Comparison of ENCODE assay signal across 28 cellular contexts in the genomic region with DNA sequence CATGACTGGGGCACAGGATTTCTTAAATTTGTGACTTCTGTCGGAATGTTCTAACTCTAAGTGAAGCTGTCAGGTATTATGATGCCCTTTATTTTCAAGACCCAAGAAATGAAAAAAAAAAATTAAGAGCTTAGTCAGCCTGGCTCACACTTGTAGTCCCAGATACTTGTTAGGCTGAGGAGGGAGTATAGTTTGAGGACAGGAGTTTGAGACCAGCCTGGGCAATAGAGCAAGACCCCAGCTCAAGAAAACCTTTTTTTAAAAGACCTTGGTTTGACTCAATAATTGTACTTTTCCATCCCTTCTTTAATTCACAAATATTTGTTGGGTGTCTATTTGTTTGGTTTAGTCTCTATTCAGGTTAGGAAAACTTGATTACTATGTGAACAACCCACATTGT.
DNase-seq lines count a peak whose midpoint lies in the region; ATAC-seq, FAIRE-seq and TF ChIP-seq lines count a peak whose summit lies in the region.
"Had no signal": no experiment of that assay in that cellular context is flagged by ENCODE, and none has a peak within 500 bp of the region (broad histone marks: within the 10 kb centered on the region; RNA-seq: fewer than 3 reads in every experiment).

No MANE protein-coding gene starts in this region.

- H3K9me1 ChIP-seq in K562 (ENCODE audit: control insufficient read depth, insufficient read depth, low read length): no peaks in the 10 kb centered on the region

- peak overlapping the region; percentile 32; the same call in 1 of the 2 replicates for H3K4me2 ChIP-seq in K562 (ENCODE audit: insufficient read depth, low read length)
- H3K4me2 ChIP-seq: A549; BLaER1; BLaER1 treated with 17β-estradiol and CSF1 and Interleukin-3, amounts not matched to agents 10 nM and 100 nM had no signal

- no peak for TF ChIP-seq EP300 in K562 (IDR thresholded peaks at IDR 0.05; ENCODE audit: low read length)

- no peak overlapping the region for H2AFZ ChIP-seq in K562 (ENCODE audit: low read depth, low read length)

- in situ Hi-C loops in K562 (cut with MboI): loop anchor here (25.0 kb wide), 1 partner anchor 975 kb away; a partner anchor contains a TSS

- CTCF ChIA-PET in K562 (lab: Yijun Ruan, JAX; ENCODE audit: low intra/inter-chr PET ratio): no interaction called here

- intact Hi-C loops in K562 (cut with micrococcal nuclease): no loop called here

- H3K36me3 ChIP-seq in K562 (ENCODE audit: control insufficient read depth, insufficient read depth, low read length): peaks cover 81% of the 10 kb centered on the region
- H3K36me3 ChIP-seq: BE2C; BLaER1; BLaER1 treated with 17β-estradiol and CSF1 and Interleukin-3, amounts not matched to agents 10 nM and 100 nM had no signal

- peaks cover 22% of the 10 kb centered on the region for H4K20me1 ChIP-seq in K562 (replicated peaks; ENCODE audit: control insufficient read depth, insufficient read depth, low read length)
- H4K20me1 ChIP-seq: BLaER1; BLaER1 treated with 17β-estradiol and CSF1 and Interleukin-3, amounts not matched to agents 10 nM and 100 nM had no signal

- H3K9ac ChIP-seq in K562 (ENCODE audit: insufficient read depth in 1 of 2, low read depth in 2 of 2, low read length in 2 of 2): 0 out of 4 replicates have a peak overlapping the region, but pooled peaks of 1 of the 2 experiments have one; percentile 3
- H3K9ac ChIP-seq: BLaER1; BLaER1 treated with 17β-estradiol and CSF1 and Interleukin-3, amounts not matched to agents 10 nM and 100 nM had no signal

- POLR2A ChIA-PET in K562 (lab: Yijun Ruan, JAX): interaction anchor here (1.7 to 8.2 kb wide), 3 partner anchors 7 to 13 kb away, joined by 6 to 94 read pairs (median 67); no protein-coding TSS in a partner anchor

- 89% methylated on average over 1 of the region's 1 CpG for WGBS in K562 (ENCODE audit: insufficient coverage, low coverage, missing lambda C conversion rate)

- H3K4me1 ChIP-seq in K562 (replicated peaks in 1 of 2; ENCODE audit: control insufficient read depth in 2 of 2, insufficient read depth in 2 of 2, low read length in 2 of 2): peaks cover 0 to 8% of the 10 kb centered on the region in 2 experiments; a peak in 2 of 5 replicates
- H3K4me1 ChIP-seq: A549, BE2C, BLaER1, Caco-2 had no signal

- no TSS peak for BruUV-seq in K562 (replicated peaks; lab: Mats Ljungman, UMichigan)

- no peak for FAIRE-seq in K562 (lab: Jason Lieb, UNC)
- FAIRE-seq: A549, D721Med had no signal

- TF ChIP-seq CTCF in K562 (IDR thresholded peaks at IDR 0.05 in 2 of 3, conservative IDR thresholded peaks at IDR 0.05 in 1 of 3; ENCODE audit: insufficient read depth in 2 of 3, low read depth in 1 of 3, low read length in 3 of 3): no peak

- TF ChIP-seq POLR2A in K562 (conservative IDR thresholded peaks at IDR 0.05): no peak

- peak overlapping the region; percentile 4; the same call in 1 of the 2 replicates for H3K4me3 ChIP-seq in K562
- H3K4me3 ChIP-seq: A549; BLaER1; BLaER1 treated with 17β-estradiol and CSF1 and Interleukin-3, amounts not matched to agents 10 nM and 100 nM had no signal

- DNase-seq in K562 (ENCODE audit: extremely low read depth in 1 of 4, low spot score in 3 of 4): no peak
- DNase-seq: 8988T; ACHN; AML-193; BE2C; C1 segment of cervical spinal cord; Caco-2; Calu3; CD4-positive, alpha-beta memory T cell; CD4-positive, alpha-beta T cell; CD4-positive, CD25-positive, alpha-beta regulatory T cell; CD8-positive, alpha-beta memory T cell; CD8-positive, alpha-beta T cell; COR-L47; DMS 273 treated with DMSO at 0.1 percent for 48 hours; DMS153; DMS53; DMS79; DMS79 treated with DMSO at 0.1 percent for 48 hours; DND-41; EL had no signal

- H3K79me2 ChIP-seq in K562 (ENCODE audit: control insufficient read depth, insufficient read depth, low read length): peaks cover 96% of the 10 kb centered on the region

- ATAC-seq in K562: no peak
- no peak for ATAC-seq in HG03045 (IDR thresholded peaks at IDR 0.05; ENCODE audit: unreplicated experiment)
- ATAC-seq: A549; CD8-positive, alpha-beta T cell had no signal

- H3K9me3 ChIP-seq in K562 (replicated peaks; ENCODE audit: control insufficient read depth, insufficient read depth, low read depth, low read length): no peaks in the 10 kb centered on the region; the same call in 1 of the 2 replicates
- H3K9me3 ChIP-seq: A549, BE2C, Caco-2 had no signal

- no peaks in the 10 kb centered on the region for H3K27me3 ChIP-seq in K562 (ENCODE audit: control insufficient read depth in 2 of 2, insufficient read depth in 2 of 2, low read length in 2 of 2)
- H3K27me3 ChIP-seq: BE2C; BLaER1; BLaER1 treated with 17β-estradiol and CSF1 and Interleukin-3, amounts not matched to agents 10 nM and 100 nM had no signal

- TF ChIP-seq RAD21 in K562 (CRISPR knock-in tag; conservative IDR thresholded peaks at IDR 0.05 in 1 of 2, IDR thresholded peaks at IDR 0.05 in 1 of 2): no peak

- 0 out of 3 replicates have a peak overlapping the region, but pooled peaks have one; percentile 10 for H3K27ac ChIP-seq in K562 (ENCODE audit: extremely low read depth, low read depth, low read length)
- H3K27ac ChIP-seq: 22Rv1; A549; BLaER1; BLaER1 treated with 17β-estradiol and CSF1 and Interleukin-3, amounts not matched to agents 10 nM and 100 nM; C4-2B had no signal

TF ChIP-seq in K562, 482 proteins besides CTCF, POLR2A, EP300 and RAD21:
- TF ChIP-seq RBM39 (optimal IDR thresholded peaks at IDR 0.05; ENCODE audit: low read depth, low read length) (no peak), CREB1 (IDR thresholded peaks at IDR 0.05) (peak; percentile 8; the same call in 1 of the 2 replicates), CREB1 (CRISPR knock-in tag; IDR thresholded peaks at IDR 0.05) (no peak), RBM25 (IDR thresholded peaks at IDR 0.05; ENCODE audit: low read depth, low read length, severe bottlenecking) (peak; percentile 70), ZNF121 (CRISPR knock-in tag; conservative IDR thresholded peaks at IDR 0.05) (peak; percentile 75), ZFP36 (IDR thresholded peaks at IDR 0.05; ENCODE audit: low read depth, low read length, partially characterized antibody) (no peak), RBFOX2 (IDR thresholded peaks at IDR 0.05; ENCODE audit: low read depth, low read length) (peak; percentile 52)
- TF ChIP-seq, protein P1, sequence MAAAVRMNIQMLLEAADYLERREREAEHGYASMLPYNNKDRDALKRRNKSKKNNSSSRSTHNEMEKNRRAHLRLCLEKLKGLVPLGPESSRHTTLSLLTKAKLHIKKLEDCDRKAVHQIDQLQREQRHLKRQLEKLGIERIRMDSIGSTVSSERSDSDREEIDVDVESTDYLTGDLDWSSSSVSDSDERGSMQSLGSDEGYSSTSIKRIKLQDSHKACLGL (CRISPR knock-in tag; IDR thresholded peaks at IDR 0.05; ENCODE audit: borderline replicate concordance, poor library complexity, severe bottlenecking): no peak
